ENCODE assay signal across 1 cellular context in genomic region chr5:141914154-141914743, GRCh38.
TF ChIP-seq lines count a peak whose summit lies in the region.

No MANE protein-coding gene starts in this region.

TF ChIP-seq in HepG2, 621 proteins besides CTCF, POLR2A, EP300 and RAD21 (continued from another document and continues in another):
- TF ChIP-seq MXD1 (CRISPR knock-in tag; IDR thresholded peaks at IDR 0.05): 0 out of 2 replicates have a peak, but pooled peaks have one; percentile 29
- TF ChIP-seq ZNF383 (CRISPR knock-in tag; IDR thresholded peaks at IDR 0.05; ENCODE audit: borderline replicate concordance): no peak
- TF ChIP-seq ZUFSP (CRISPR knock-in tag; IDR thresholded peaks at IDR 0.05; ENCODE audit: borderline replicate concordance): no peak
- TF ChIP-seq PAX8 (CRISPR knock-in tag; IDR thresholded peaks at IDR 0.05; ENCODE audit: borderline replicate concordance): no peak
- no peak for TF ChIP-seq HOMEZ (CRISPR knock-in tag; IDR thresholded peaks at IDR 0.05; ENCODE audit: low read depth)
- TF ChIP-seq ISL2 (CRISPR knock-in tag; IDR thresholded peaks at IDR 0.05): no peak
- no peak for TF ChIP-seq ONECUT2 (CRISPR knock-in tag; IDR thresholded peaks at IDR 0.05)
- no peak for TF ChIP-seq DNMT1 (CRISPR knock-in tag; IDR thresholded peaks at IDR 0.05)
- no peak for TF ChIP-seq AGO1 (IDR thresholded peaks at IDR 0.05; ENCODE audit: low read depth, low read length, poor library complexity, severe bottlenecking)
- TF ChIP-seq LCORL (IDR thresholded peaks at IDR 0.05): no peak
- peak; percentile 77; the same call in 1 of the 2 replicates for TF ChIP-seq LCORL (CRISPR knock-in tag; IDR thresholded peaks at IDR 0.05)
- TF ChIP-seq FOXA1 (IDR thresholded peaks at IDR 0.05): no peak
- no peak for TF ChIP-seq FOXA1 (CRISPR knock-in tag; IDR thresholded peaks at IDR 0.05)
- TF ChIP-seq SMARCE1 (IDR thresholded peaks at IDR 0.05; ENCODE audit: borderline replicate concordance): no peak
- no peak for TF ChIP-seq ZFP36L2 (CRISPR knock-in tag; IDR thresholded peaks at IDR 0.05)
- TF ChIP-seq DZIP1 (CRISPR knock-in tag; IDR thresholded peaks at IDR 0.05): no peak
- no peak for TF ChIP-seq ZSCAN5A (CRISPR knock-in tag; IDR thresholded peaks at IDR 0.05; ENCODE audit: borderline replicate concordance)
- TF ChIP-seq ZNF430 (CRISPR knock-in tag; IDR thresholded peaks at IDR 0.05): no peak
- no peak for TF ChIP-seq ZNF547 (CRISPR knock-in tag; IDR thresholded peaks at IDR 0.05)
- no peak for TF ChIP-seq SRSF4 (IDR thresholded peaks at IDR 0.05; ENCODE audit: low read depth, low read length, poor library complexity, severe bottlenecking)
- TF ChIP-seq BRCA1 (CRISPR knock-in tag; IDR thresholded peaks at IDR 0.05): no peak
- no peak for TF ChIP-seq ZBTB44 (CRISPR knock-in tag; IDR thresholded peaks at IDR 0.05)
- no peak for TF ChIP-seq ZNF468 (CRISPR knock-in tag; IDR thresholded peaks at IDR 0.05)
- no peak for TF ChIP-seq ZNF704 (CRISPR knock-in tag; IDR thresholded peaks at IDR 0.05; ENCODE audit: borderline replicate concordance)
- TF ChIP-seq ZNF441 (CRISPR knock-in tag; IDR thresholded peaks at IDR 0.05; ENCODE audit: borderline replicate concordance): no peak
- TF ChIP-seq KAT8 (CRISPR knock-in tag; IDR thresholded peaks at IDR 0.05): 0 out of 2 replicates have a peak, but pooled peaks have one; percentile 13
- 0 out of 2 replicates have a peak, but pooled peaks have one; percentile 34 for TF ChIP-seq PHF21A (CRISPR knock-in tag; IDR thresholded peaks at IDR 0.05)
- TF ChIP-seq ZSCAN25 (CRISPR knock-in tag; IDR thresholded peaks at IDR 0.05): no peak
- peak; percentile 39; the same call in 1 of the 2 replicates for TF ChIP-seq MEIS1 (CRISPR knock-in tag; IDR thresholded peaks at IDR 0.05; ENCODE audit: borderline replicate concordance)
- no peak for TF ChIP-seq ZNF251 (CRISPR knock-in tag; IDR thresholded peaks at IDR 0.05)
- no peak for TF ChIP-seq POLR2AphosphoS5 (IDR thresholded peaks at IDR 0.05; ENCODE audit: low read depth, low read length)
- TF ChIP-seq ZNF335 (CRISPR knock-in tag; IDR thresholded peaks at IDR 0.05): no peak
- TF ChIP-seq MED13 (CRISPR knock-in tag; IDR thresholded peaks at IDR 0.05): no peak
- TF ChIP-seq DBP (CRISPR knock-in tag; IDR thresholded peaks at IDR 0.05; ENCODE audit: not compliant biosample characterization): no peak
- TF ChIP-seq SNAPC4 (CRISPR knock-in tag; IDR thresholded peaks at IDR 0.05): no peak
- TF ChIP-seq PRDM4 (CRISPR knock-in tag; IDR thresholded peaks at IDR 0.05; ENCODE audit: borderline replicate concordance): no peak
- peak; percentile 55; the same call in 1 of the 2 replicates for TF ChIP-seq RNF2 (conservative IDR thresholded peaks at IDR 0.05; ENCODE audit: low read depth)
- TF ChIP-seq CREB1 (IDR thresholded peaks at IDR 0.05): no peak
- TF ChIP-seq CREB1 (CRISPR knock-in tag; IDR thresholded peaks at IDR 0.05): no peak
- TF ChIP-seq AHR (CRISPR knock-in tag; IDR thresholded peaks at IDR 0.05): no peak; the same call in 1 of the 2 replicates
